ENCODE assay signal across 14 cellular contexts in genomic region chr1:154440031-154440430, GRCh38. TPM values are rescaled to one million over a fixed set of nuclear protein-coding genes. Genes with fewer than 3 reads are reported as not detected.
DNase-seq lines count a peak whose midpoint lies in the region; ATAC-seq, FAIRE-seq and TF ChIP-seq lines count a peak whose summit lies in the region.
"Had no signal": no experiment of that assay in that cellular context is flagged by ENCODE, and none has a peak within 500 bp of the region (broad histone marks: within the 10 kb centered on the region; RNA-seq: fewer than 3 reads in every experiment).

No MANE protein-coding gene starts in this region.

- no TSS peak for BruUV-seq in HepG2 (replicated peaks; lab: Mats Ljungman, UMichigan)

- peak overlapping the region; percentile 80 for H3K4me3 Mint-ChIP-seq in T-helper 17 cell
- H3K4me3 Mint-ChIP-seq: neural progenitor cell had no signal

- no peaks in the 10 kb centered on the region for H3K79me2 ChIP-seq in HepG2 (ENCODE audit: insufficient read depth, low read length)

- no peaks in the 10 kb centered on the region for H3K27me3 ChIP-seq in HepG2 (ENCODE audit: control insufficient read depth in 1 of 2, insufficient read depth in 2 of 2, low read length in 2 of 2)
- no peaks in the 10 kb centered on the region for H3K27me3 ChIP-seq in brain microvascular endothelial cell (replicated peaks)
- H3K27me3 ChIP-seq: neural progenitor cell had no signal

- H2AFZ ChIP-seq in HepG2 (ENCODE audit: low read length) = no peak overlapping the region
- H2AFZ ChIP-seq: neural progenitor cell had no signal

- H3K9me3 ChIP-seq in A549 (no peaks in the 10 kb centered on the region), T-helper 17 cell (ENCODE audit: control insufficient read depth, low read length, poor library complexity, severe bottlenecking) (no peaks in the 10 kb centered on the region), HepG2 (ENCODE audit: low read length) (no peaks in the 10 kb centered on the region)

- no peaks in the 10 kb centered on the region for H3K27me3 Mint-ChIP-seq in T-helper 17 cell

- FAIRE-seq in A549 (lab: Jason Lieb, UNC) (no peak), GM12892 (lab: Jason Lieb, UNC) (peak; percentile 54), HepG2 (lab: Jason Lieb, UNC) (peak; percentile 51)
- FAIRE-seq: keratinocyte had no signal

- ATAC-seq in A549 = no peak
- ATAC-seq in T-helper 17 cell = no peak
- ATAC-seq in HepG2 = no peak
- no peak for ATAC-seq in GM19023 (IDR thresholded peaks at IDR 0.05; ENCODE audit: unreplicated experiment)
- no peak for ATAC-seq in GM18858 (IDR thresholded peaks at IDR 0.05; ENCODE audit: unreplicated experiment)

- no peak for TF ChIP-seq EP300 in A549 (IDR thresholded peaks at IDR 0.05)
- TF ChIP-seq EP300 in HepG2 (IDR thresholded peaks at IDR 0.05; ENCODE audit: low read depth in 2 of 2, low read length in 2 of 2) = no peak
- no peak for TF ChIP-seq EP300 in HepG2 (CRISPR knock-in tag; IDR thresholded peaks at IDR 0.05; ENCODE audit: borderline replicate concordance)

- peaks cover 31% of the 10 kb centered on the region for H3K4me1 ChIP-seq in A549
- peaks cover 19% of the 10 kb centered on the region for H3K4me1 ChIP-seq in HepG2 (ENCODE audit: insufficient read depth, low read length)
- H3K4me1 ChIP-seq: neural progenitor cell had no signal

- H3K27ac ChIP-seq in A549 (peak overlapping the region; percentile 6 to 61; a peak in 3 of 6 replicates), HepG2 (ENCODE audit: extremely low read length, insufficient read depth, low read length) (peak overlapping the region; percentile 65), brain microvascular endothelial cell (no peak overlapping the region)
- H3K27ac ChIP-seq: neural progenitor cell had no signal

- in situ Hi-C loops in HepG2 (cut with HindIII; ENCODE audit: extremely low pct_ligation_motif_present, low pct_unique_long_range_greater_than_20kb) (no loop called here), brain microvascular endothelial cell (cut with HindIII; ENCODE audit: low pct_ligation_motif_present, low sequenced_read_pairs) (no loop called here)

- TF ChIP-seq RAD21 in A549 (conservative IDR thresholded peaks at IDR 0.05 in 1 of 2, IDR thresholded peaks at IDR 0.05 in 1 of 2) (no peak), HepG2 (CRISPR knock-in tag; IDR thresholded peaks at IDR 0.05) (no peak)

- no peak overlapping the region for H3K4me3 ChIP-seq in A549
- no peak overlapping the region for H3K4me3 ChIP-seq in HepG2 (replicated peaks in 1 of 3; ENCODE audit: insufficient read depth in 1 of 3, low read depth in 2 of 3, low read length in 3 of 3)
- H3K4me3 ChIP-seq in brain microvascular endothelial cell (ENCODE audit: low read depth, low read length) = no peak overlapping the region
- H3K4me3 ChIP-seq: neural progenitor cell, smooth muscle cell had no signal

- H3K4me2 ChIP-seq in A549 = peak overlapping the region; percentile 3; the same call in 1 of the 3 replicates
- peak overlapping the region; percentile 27; the same call in 1 of the 2 replicates for H3K4me2 ChIP-seq in HepG2 (ENCODE audit: low read depth, low read length)
- H3K4me2 ChIP-seq: neural progenitor cell, smooth muscle cell had no signal

- peak overlapping the region; percentile 96 for H3K27ac Mint-ChIP-seq in T-helper 17 cell

- POLR2A ChIA-PET in A549 (lab: Yijun Ruan, JAX) (no interaction called here), HepG2 (lab: Yijun Ruan, JAX) (interaction anchor here (0.8 to 1.5 kb wide), 4 partner anchors 9 to 34 kb away, joined by 3 to 22 read pairs (median 4); no protein-coding TSS in a partner anchor)

- TF ChIP-seq CTCF in A549 (IDR thresholded peaks at IDR 0.05) (no peak), HepG2 (CRISPR knock-in tag; IDR thresholded peaks at IDR 0.05) (no peak), brain microvascular endothelial cell (IDR thresholded peaks at IDR 0.05; ENCODE audit: low read depth, low read length, missing control alignments) (no peak)

- TF ChIP-seq POLR2A in A549 (IDR thresholded peaks at IDR 0.05; ENCODE audit: low read length) (no peak), GM12892 (IDR thresholded peaks at IDR 0.05; ENCODE audit: low read depth, low read length) (no peak), HepG2 (IDR thresholded peaks at IDR 0.05; ENCODE audit: insufficient read depth in 1 of 2, low read depth in 2 of 2, low read length in 2 of 2) (no peak)

- intact Hi-C loops in HepG2 (cut with micrococcal nuclease; ENCODE audit: unreplicated experiment) = loop anchor here (10.0 kb wide), 1 partner anchor 85 kb away; no protein-coding TSS in a partner anchor

- CTCF ChIA-PET in A549 (lab: Yijun Ruan, JAX) (interaction anchor here (1.1 to 1.8 kb wide), 3 partner anchors 34 to 110 kb away, joined by 3 to 9 read pairs (median 3); partner anchors contain the start of gene IL6R), HepG2 (lab: Yijun Ruan, JAX; ENCODE audit: low intra/inter-chr PET ratio, low total read pairs) (no interaction called here)

- H3K36me3 ChIP-seq in HepG2 (replicated peaks in 1 of 2; ENCODE audit: control insufficient read depth in 1 of 2, insufficient read depth in 2 of 2, low read length in 2 of 2) (no peaks in the 10 kb centered on the region; a peak in 1 of 5 replicates), brain microvascular endothelial cell (replicated peaks) (no peaks in the 10 kb centered on the region)
- H3K36me3 ChIP-seq: neural progenitor cell had no signal

- peaks cover 15% of the 10 kb centered on the region for H3K36me3 Mint-ChIP-seq in T-helper 17 cell (ENCODE audit: low read depth)
- H3K36me3 Mint-ChIP-seq: neural progenitor cell had no signal

- DNase-seq in A549 (ENCODE audit: low read depth in 1 of 2, low spot score in 1 of 2) (no peak), GM12892 (ENCODE audit: insufficient read length) (no peak), T-helper 17 cell (no peak), HepG2 (ENCODE audit: low spot score) (no peak), brain microvascular endothelial cell (no peak), NAMALWA (ENCODE audit: low spot score) (no peak)
- DNase-seq: foreskin fibroblast, HCEC 1CT, NCI-H345 had no signal

- H3K9ac ChIP-seq in HepG2 (ENCODE audit: insufficient read depth, low read depth, low read length) = no peak overlapping the region; the same call in 1 of the 2 replicates
- H3K9ac ChIP-seq: neural progenitor cell had no signal

- H4K20me1 ChIP-seq in HepG2 (ENCODE audit: insufficient read depth, low read length) = no peaks in the 10 kb centered on the region

- peaks cover 41% of the 10 kb centered on the region for H3K4me1 Mint-ChIP-seq in T-helper 17 cell

- WGBS in A549 (ENCODE audit: missing lambda C conversion rate) = 74% methylated on average over 2 of the region's 2 CpGs
- WGBS in HepG2 (ENCODE audit: low lambda C conversion rate) = 88% methylated on average over 2 of the region's 2 CpGs

TF ChIP-seq in A549, 52 proteins besides CTCF, POLR2A, EP300 and RAD21:
- no peak for TF ChIP-seq TFCP2L1 (CRISPR knock-in tag; IDR thresholded peaks at IDR 0.05)
- no peak for TF ChIP-seq FOXS1 (CRISPR knock-in tag; IDR thresholded peaks at IDR 0.05)
- no peak for TF ChIP-seq RNF2 (IDR thresholded peaks at IDR 0.05; ENCODE audit: borderline replicate concordance, low read depth)
- TF ChIP-seq, protein P1, sequence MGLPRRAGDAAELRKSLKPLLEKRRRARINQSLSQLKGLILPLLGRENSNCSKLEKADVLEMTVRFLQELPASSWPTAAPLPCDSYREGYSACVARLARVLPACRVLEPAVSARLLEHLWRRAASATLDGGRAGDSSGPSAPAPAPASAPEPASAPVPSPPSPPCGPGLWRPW (IDR thresholded peaks at IDR 0.05) = no peak
- no peak for TF ChIP-seq HEYL (CRISPR knock-in tag; IDR thresholded peaks at IDR 0.05)

TF ChIP-seq in HepG2, 621 proteins besides CTCF, POLR2A, EP300 and RAD21 (continues in another document):
- TF ChIP-seq GFI1 (CRISPR knock-in tag; IDR thresholded peaks at IDR 0.05; ENCODE audit: borderline replicate concordance) (0 out of 2 replicates have a peak, but pooled peaks have one; percentile 35), MED8 (CRISPR knock-in tag; IDR thresholded peaks at IDR 0.05; ENCODE audit: insufficient replicate concordance) (no peak)

RNA-seq across cellular contexts. Expression of gene IL6R, which starts 34.9 kb away (rescaled TPM):
- polyA plus RNA-seq in A549 (2011; rRNA removed) (2.7 and 3.0 TPM in 2 replicates), A549 (2017; fragmentation: RNase III; extraction: RNeasy Plus Mini Kit Qiagen cat#74134 plus additional on column Dnase treatment) (1.8 to 2.2 TPM (median 1.8 TPM) in 3 replicates), HepG2 (2011; rRNA removed) (24.5 and 30.5 TPM in 2 replicates)
- polyA plus RNA-seq in A549 (2012; cell fraction: cytosol; rRNA removed) = 3.0 and 3.3 TPM in 2 replicates
- 2.4 and 4.3 TPM in 2 replicates for polyA plus RNA-seq in A549 (2012; cell fraction: nucleus; rRNA removed)
- polyA minus RNA-seq in A549 (2011; rRNA and poly(A)+ RNA removed) = 6.1 and 7.1 TPM in 2 replicates
- 7.4 TPM for polyA plus RNA-seq in GM12892 (2012; ENCODE audit: missing spikeins)
- total RNA-seq in T-helper 17 cell (10 to 100 TPM; 72.8 to 79.0 TPM), HepG2 (2016; rRNA removed; fragmentation: Illumina TruSeq; extraction: Trizol) (3.5 and 5.0 TPM in 2 replicates)
- 0.71 and 0.91 TPM in 2 replicates for total RNA-seq in HepG2 (2016; cell fraction: cytosol; rRNA removed; fragmentation: Illumina TruSeq; extraction: Trizol; ENCODE audit: low read depth)
- 1.9 and 4.6 TPM in 2 replicates for total RNA-seq in HepG2 (2016; cell fraction: insoluble cytoplasmic fraction; rRNA removed; fragmentation: Illumina TruSeq; extraction: Trizol)
- 1.2 and 1.3 TPM in 2 replicates for total RNA-seq in HepG2 (2016; cell fraction: membrane; rRNA removed; fragmentation: Illumina TruSeq; extraction: Trizol)
- 3.7 and 4.0 TPM in 2 replicates for total RNA-seq in HepG2 (2016; cell fraction: nucleus; rRNA removed; fragmentation: Illumina TruSeq; extraction: Trizol)
- polyA plus RNA-seq in HepG2 (2011; cell fraction: cytosol; rRNA removed) = 15.2 and 20.2 TPM in 2 replicates
- polyA plus RNA-seq in HepG2 (2011; cell fraction: nucleus; rRNA removed) = 15.9 and 16.7 TPM in 2 replicates
- 13.7 and 18.5 TPM in 2 replicates for polyA plus RNA-seq in HepG2 (2012)
- polyA plus RNA-seq in HepG2 (2016; cell fraction: cytosol; fragmentation: Illumina TruSeq; extraction: Trizol; ENCODE audit: low read depth) = 0.28 and 0.32 TPM in 2 replicates
- 1.4 and 2.1 TPM in 2 replicates for polyA plus RNA-seq in HepG2 (2016; cell fraction: insoluble cytoplasmic fraction; fragmentation: Illumina TruSeq; extraction: Trizol; ENCODE audit: low read depth)
- 0.60 and 0.65 TPM in 2 replicates for polyA plus RNA-seq in HepG2 (2016; cell fraction: membrane; fragmentation: Illumina TruSeq; extraction: Trizol; ENCODE audit: low read depth)
- polyA plus RNA-seq in HepG2 (2016; cell fraction: nucleus; fragmentation: Illumina TruSeq; extraction: Trizol; ENCODE audit: insufficient read depth, low read depth) = 4.0 and 4.9 TPM in 2 replicates
- 13.3 and 63.4 TPM in 2 replicates for polyA minus RNA-seq in HepG2 (2011; rRNA and poly(A)+ RNA removed; ENCODE audit: low replicate concordance)
- polyA minus RNA-seq in HepG2 (2011; cell fraction: cytosol; rRNA and poly(A)+ RNA removed) = 10.3 and 13.7 TPM in 2 replicates
- 13.4 and 13.8 TPM in 2 replicates for polyA minus RNA-seq in HepG2 (2011; cell fraction: nucleus; rRNA and poly(A)+ RNA removed)

Comparison
In these comparisons a context has a peak if more than half of its experiments do, and no peak if none do; other contexts are left out.
1. RNA of gene IL6R, which starts 34.9 kb away (total RNA-seq): 72.8 to 79.0 TPM in T-helper 17 cell; 0.71 to 5.0 TPM in HepG2; every median in the first group is over 10 times any median in the second.